ENCODE assay signal across 1 cellular context in genomic region chr6:106458021-106458986, GRCh38.
A peak's percentile ranks its signal among the peaks of the same experiment; 100 is the strongest.
TF ChIP-seq lines count a peak whose summit lies in the region.

No MANE protein-coding gene starts in this region.

TF ChIP-seq in HepG2, 621 proteins besides CTCF, POLR2A, EP300 and RAD21 (continued from another document):
- TF ChIP-seq ZNF674 (CRISPR knock-in tag; IDR thresholded peaks at IDR 0.05; ENCODE audit: low read depth): no peak
- TF ChIP-seq, protein P1, sequence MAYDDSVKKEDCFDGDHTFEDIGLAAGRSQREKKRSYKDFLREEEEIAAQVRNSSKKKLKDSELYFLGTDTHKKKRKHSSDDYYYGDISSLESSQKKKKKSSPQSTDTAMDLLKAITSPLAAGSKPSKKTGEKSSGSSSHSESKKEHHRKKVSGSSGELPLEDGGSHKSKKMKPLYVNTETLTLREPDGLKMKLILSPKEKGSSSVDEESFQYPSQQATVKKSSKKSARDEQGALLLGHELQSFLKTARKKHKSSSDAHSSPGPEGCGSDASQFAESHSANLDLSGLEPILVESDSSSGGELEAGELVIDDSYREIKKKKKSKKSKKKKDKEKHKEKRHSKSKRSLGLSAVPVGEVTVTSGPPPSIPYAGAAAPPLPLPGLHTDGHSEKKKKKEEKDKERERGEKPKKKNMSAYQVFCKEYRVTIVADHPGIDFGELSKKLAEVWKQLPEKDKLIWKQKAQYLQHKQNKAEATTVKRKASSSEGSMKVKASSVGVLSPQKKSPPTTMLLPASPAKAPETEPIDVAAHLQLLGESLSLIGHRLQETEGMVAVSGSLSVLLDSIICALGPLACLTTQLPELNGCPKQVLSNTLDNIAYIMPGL (CRISPR knock-in tag; IDR thresholded peaks at IDR 0.05; ENCODE audit: borderline replicate concordance in 1 of 2, low read depth in 1 of 2): no peak
- no peak for TF ChIP-seq KDM1A (CRISPR knock-in tag; IDR thresholded peaks at IDR 0.05)
- no peak for TF ChIP-seq ZNF777 (CRISPR knock-in tag; IDR thresholded peaks at IDR 0.05)
- 0 out of 2 replicates have a peak, but pooled peaks have one; percentile 8 for TF ChIP-seq HNF4A (CRISPR knock-in tag; IDR thresholded peaks at IDR 0.05)
- TF ChIP-seq SOX5 (CRISPR knock-in tag; IDR thresholded peaks at IDR 0.05; ENCODE audit: borderline replicate concordance): no peak
- TF ChIP-seq ERF (CRISPR knock-in tag; IDR thresholded peaks at IDR 0.05): no peak
TF ChIP-seq in HepG2: peak in this region for 1.
